ENCODE assay signal across 1 cellular context in the genomic region with DNA sequence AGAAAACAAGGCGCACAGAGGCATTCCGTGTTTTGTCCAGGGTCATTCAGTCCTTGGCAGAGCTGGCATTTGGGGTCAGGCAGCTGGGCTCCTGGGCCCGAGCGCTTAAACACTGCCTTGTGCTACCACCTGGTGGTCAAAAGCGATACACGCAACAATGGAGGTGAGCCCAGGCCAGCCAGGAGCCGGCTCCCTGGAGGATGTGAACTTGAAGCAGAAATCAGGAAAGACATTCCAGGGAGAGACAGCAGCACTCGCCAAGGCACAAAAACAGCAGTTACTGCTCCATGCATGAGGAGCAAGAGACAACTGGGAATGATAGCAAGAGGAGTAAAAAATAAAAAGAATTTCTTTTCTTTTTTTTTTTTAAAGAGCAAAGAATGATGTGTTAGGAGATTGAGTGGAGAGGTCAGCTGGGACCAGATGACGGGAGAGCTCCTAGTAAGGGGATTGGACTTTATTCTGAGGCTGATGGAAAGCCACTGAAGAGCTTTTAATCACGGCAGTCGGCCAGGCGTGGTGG.
TF ChIP-seq lines count a peak whose summit lies in the region.

No MANE protein-coding gene starts in this region.

TF ChIP-seq in HepG2, 621 proteins besides CTCF, POLR2A, EP300 and RAD21 (continued from another document and continues in another):
- TF ChIP-seq, protein P1, sequence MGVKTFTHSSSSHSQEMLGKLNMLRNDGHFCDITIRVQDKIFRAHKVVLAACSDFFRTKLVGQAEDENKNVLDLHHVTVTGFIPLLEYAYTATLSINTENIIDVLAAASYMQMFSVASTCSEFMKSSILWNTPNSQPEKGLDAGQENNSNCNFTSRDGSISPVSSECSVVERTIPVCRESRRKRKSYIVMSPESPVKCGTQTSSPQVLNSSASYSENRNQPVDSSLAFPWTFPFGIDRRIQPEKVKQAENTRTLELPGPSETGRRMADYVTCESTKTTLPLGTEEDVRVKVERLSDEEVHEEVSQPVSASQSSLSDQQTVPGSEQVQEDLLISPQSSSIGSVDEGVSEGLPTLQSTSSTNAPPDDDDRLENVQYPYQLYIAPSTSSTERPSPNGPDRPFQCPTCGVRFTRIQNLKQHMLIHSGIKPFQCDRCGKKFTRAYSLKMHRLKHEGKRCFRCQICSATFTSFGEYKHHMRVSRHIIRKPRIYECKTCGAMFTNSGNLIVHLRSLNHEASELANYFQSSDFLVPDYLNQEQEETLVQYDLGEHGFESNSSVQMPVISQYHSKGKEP (CRISPR knock-in tag; IDR thresholded peaks at IDR 0.05): no peak
- 0 out of 2 replicates have a peak, but pooled peaks have one; percentile 27 for TF ChIP-seq KMT2A (CRISPR knock-in tag; IDR thresholded peaks at IDR 0.05)
- TF ChIP-seq, protein P2, sequence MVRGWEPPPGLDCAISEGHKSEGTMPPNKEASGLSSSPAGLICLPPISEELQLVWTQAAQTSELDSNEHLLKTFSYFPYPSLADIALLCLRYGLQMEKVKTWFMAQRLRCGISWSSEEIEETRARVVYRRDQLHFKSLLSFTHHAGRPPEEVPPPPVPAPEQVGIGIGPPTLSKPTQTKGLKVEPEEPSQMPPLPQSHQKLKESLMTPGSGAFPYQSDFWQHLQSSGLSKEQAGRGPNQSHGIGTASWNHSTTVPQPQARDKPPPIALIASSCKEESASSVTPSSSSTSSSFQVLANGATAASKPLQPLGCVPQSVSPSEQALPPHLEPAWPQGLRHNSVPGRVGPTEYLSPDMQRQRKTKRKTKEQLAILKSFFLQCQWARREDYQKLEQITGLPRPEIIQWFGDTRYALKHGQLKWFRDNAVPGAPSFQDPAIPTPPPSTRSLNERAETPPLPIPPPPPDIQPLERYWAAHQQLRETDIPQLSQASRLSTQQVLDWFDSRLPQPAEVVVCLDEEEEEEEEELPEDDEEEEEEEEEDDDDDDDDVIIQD (CRISPR knock-in tag; IDR thresholded peaks at IDR 0.05; ENCODE audit: low read depth): peak; percentile 70
- peak; percentile 82; the same call in 1 of the 2 replicates for TF ChIP-seq SSRP1 (CRISPR knock-in tag; IDR thresholded peaks at IDR 0.05)
- TF ChIP-seq SNRNP70 (IDR thresholded peaks at IDR 0.05; ENCODE audit: low read depth, low read length): no peak
- TF ChIP-seq, protein P3, sequence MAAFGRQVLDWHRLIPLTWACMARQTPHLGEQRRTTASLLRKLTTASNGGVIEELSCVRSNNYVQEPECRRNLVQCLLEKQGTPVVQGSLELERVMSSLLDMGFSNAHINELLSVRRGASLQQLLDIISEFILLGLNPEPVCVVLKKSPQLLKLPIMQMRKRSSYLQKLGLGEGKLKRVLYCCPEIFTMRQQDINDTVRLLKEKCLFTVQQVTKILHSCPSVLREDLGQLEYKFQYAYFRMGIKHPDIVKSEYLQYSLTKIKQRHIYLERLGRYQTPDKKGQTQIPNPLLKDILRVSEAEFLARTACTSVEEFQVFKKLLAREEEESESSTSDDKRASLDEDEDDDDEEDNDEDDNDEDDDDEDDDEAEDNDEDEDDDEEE (CRISPR knock-in tag; IDR thresholded peaks at IDR 0.05): no peak
- TF ChIP-seq MIER3 (CRISPR knock-in tag; IDR thresholded peaks at IDR 0.05; ENCODE audit: borderline replicate concordance): peak; percentile 64; the same call in 1 of the 2 replicates
- TF ChIP-seq SAP130 (CRISPR knock-in tag; IDR thresholded peaks at IDR 0.05; ENCODE audit: low read depth): peak; percentile 58
- TF ChIP-seq, protein P4, sequence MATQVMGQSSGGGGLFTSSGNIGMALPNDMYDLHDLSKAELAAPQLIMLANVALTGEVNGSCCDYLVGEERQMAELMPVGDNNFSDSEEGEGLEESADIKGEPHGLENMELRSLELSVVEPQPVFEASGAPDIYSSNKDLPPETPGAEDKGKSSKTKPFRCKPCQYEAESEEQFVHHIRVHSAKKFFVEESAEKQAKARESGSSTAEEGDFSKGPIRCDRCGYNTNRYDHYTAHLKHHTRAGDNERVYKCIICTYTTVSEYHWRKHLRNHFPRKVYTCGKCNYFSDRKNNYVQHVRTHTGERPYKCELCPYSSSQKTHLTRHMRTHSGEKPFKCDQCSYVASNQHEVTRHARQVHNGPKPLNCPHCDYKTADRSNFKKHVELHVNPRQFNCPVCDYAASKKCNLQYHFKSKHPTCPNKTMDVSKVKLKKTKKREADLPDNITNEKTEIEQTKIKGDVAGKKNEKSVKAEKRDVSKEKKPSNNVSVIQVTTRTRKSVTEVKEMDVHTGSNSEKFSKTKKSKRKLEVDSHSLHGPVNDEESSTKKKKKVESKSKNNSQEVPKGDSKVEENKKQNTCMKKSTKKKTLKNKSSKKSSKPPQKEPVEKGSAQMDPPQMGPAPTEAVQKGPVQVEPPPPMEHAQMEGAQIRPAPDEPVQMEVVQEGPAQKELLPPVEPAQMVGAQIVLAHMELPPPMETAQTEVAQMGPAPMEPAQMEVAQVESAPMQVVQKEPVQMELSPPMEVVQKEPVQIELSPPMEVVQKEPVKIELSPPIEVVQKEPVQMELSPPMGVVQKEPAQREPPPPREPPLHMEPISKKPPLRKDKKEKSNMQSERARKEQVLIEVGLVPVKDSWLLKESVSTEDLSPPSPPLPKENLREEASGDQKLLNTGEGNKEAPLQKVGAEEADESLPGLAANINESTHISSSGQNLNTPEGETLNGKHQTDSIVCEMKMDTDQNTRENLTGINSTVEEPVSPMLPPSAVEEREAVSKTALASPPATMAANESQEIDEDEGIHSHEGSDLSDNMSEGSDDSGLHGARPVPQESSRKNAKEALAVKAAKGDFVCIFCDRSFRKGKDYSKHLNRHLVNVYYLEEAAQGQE (IDR thresholded peaks at IDR 0.05; ENCODE audit: borderline replicate concordance in 1 of 2, low read depth in 1 of 2, low read length in 2 of 2): no peak
- no peak for TF ChIP-seq CHD2 (IDR thresholded peaks at IDR 0.05; ENCODE audit: low read depth, low read length)
- TF ChIP-seq ISX (CRISPR knock-in tag; conservative IDR thresholded peaks at IDR 0.05): no peak
- no peak for TF ChIP-seq ZNF382 (CRISPR knock-in tag; IDR thresholded peaks at IDR 0.05; ENCODE audit: borderline replicate concordance)
- TF ChIP-seq GPN1 (CRISPR knock-in tag; IDR thresholded peaks at IDR 0.05; ENCODE audit: borderline replicate concordance): no peak
- TF ChIP-seq, protein P5, sequence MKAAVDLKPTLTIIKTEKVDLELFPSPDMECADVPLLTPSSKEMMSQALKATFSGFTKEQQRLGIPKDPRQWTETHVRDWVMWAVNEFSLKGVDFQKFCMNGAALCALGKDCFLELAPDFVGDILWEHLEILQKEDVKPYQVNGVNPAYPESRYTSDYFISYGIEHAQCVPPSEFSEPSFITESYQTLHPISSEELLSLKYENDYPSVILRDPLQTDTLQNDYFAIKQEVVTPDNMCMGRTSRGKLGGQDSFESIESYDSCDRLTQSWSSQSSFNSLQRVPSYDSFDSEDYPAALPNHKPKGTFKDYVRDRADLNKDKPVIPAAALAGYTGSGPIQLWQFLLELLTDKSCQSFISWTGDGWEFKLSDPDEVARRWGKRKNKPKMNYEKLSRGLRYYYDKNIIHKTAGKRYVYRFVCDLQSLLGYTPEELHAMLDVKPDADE (CRISPR knock-in tag; IDR thresholded peaks at IDR 0.05): no peak
- TF ChIP-seq, protein P6, sequence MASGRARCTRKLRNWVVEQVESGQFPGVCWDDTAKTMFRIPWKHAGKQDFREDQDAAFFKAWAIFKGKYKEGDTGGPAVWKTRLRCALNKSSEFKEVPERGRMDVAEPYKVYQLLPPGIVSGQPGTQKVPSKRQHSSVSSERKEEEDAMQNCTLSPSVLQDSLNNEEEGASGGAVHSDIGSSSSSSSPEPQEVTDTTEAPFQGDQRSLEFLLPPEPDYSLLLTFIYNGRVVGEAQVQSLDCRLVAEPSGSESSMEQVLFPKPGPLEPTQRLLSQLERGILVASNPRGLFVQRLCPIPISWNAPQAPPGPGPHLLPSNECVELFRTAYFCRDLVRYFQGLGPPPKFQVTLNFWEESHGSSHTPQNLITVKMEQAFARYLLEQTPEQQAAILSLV (CRISPR knock-in tag; IDR thresholded peaks at IDR 0.05; ENCODE audit: borderline replicate concordance): peak; percentile 60; the same call in 1 of the 2 replicates
- peak; percentile 92 for TF ChIP-seq XRCC5 (optimal IDR thresholded peaks at IDR 0.05; ENCODE audit: low read length)
- TF ChIP-seq ZNF230 (CRISPR knock-in tag; IDR thresholded peaks at IDR 0.05): 0 out of 2 replicates have a peak, but pooled peaks have one; percentile 37
- no peak for TF ChIP-seq ZNF777 (CRISPR knock-in tag; IDR thresholded peaks at IDR 0.05)
- TF ChIP-seq ZSCAN9 (CRISPR knock-in tag; IDR thresholded peaks at IDR 0.05; ENCODE audit: borderline replicate concordance): no peak
- peak; percentile 28; the same call in 1 of the 2 replicates for TF ChIP-seq ZFP41 (CRISPR knock-in tag; IDR thresholded peaks at IDR 0.05; ENCODE audit: borderline replicate concordance)
- no peak for TF ChIP-seq ZNF30 (CRISPR knock-in tag; IDR thresholded peaks at IDR 0.05)
- TF ChIP-seq, protein P7, sequence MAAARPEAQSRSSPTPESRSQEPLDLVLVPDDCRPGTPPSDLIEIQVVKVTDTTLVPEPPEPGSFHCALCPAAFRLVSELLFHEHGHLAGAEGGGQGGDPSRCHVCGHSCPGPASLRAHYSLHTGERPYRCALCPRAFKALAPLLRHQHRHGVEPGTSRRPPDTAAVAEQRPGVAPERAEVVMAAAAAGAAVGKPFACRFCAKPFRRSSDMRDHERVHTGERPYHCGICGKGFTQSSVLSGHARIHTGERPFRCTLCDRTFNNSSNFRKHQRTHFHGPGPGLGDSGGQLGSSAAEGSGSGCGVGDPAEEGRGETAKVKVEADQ (CRISPR knock-in tag; IDR thresholded peaks at IDR 0.05; ENCODE audit: borderline replicate concordance): no peak
- no peak for TF ChIP-seq SOX13 (IDR thresholded peaks at IDR 0.05)
- TF ChIP-seq SOX13 (CRISPR knock-in tag; conservative IDR thresholded peaks at IDR 0.05 in 1 of 2, IDR thresholded peaks at IDR 0.05 in 1 of 2): peak in 1 of 2 experiments; percentile 35; a peak in 1 of 4 replicates
- TF ChIP-seq, protein P8, sequence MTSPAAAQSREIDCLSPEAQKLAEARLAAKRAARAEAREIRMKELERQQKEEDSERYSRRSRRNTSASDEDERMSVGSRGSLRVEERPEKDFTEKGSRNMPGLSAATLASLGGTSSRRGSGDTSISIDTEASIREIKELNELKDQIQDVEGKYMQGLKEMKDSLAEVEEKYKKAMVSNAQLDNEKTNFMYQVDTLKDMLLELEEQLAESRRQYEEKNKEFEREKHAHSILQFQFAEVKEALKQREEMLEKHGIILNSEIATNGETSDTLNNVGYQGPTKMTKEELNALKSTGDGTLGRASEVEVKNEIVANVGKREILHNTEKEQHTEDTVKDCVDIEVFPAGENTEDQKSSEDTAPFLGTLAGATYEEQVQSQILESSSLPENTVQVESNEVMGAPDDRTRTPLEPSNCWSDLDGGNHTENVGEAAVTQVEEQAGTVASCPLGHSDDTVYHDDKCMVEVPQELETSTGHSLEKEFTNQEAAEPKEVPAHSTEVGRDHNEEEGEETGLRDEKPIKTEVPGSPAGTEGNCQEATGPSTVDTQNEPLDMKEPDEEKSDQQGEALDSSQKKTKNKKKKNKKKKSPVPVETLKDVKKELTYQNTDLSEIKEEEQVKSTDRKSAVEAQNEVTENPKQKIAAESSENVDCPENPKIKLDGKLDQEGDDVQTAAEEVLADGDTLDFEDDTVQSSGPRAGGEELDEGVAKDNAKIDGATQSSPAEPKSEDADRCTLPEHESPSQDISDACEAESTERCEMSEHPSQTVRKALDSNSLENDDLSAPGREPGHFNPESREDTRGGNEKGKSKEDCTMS (CRISPR knock-in tag; conservative IDR thresholded peaks at IDR 0.05): 0 out of 2 replicates have a peak, but pooled peaks have one; percentile 68
- no peak for TF ChIP-seq ZBTB3 (CRISPR knock-in tag; IDR thresholded peaks at IDR 0.05; ENCODE audit: borderline replicate concordance, low read depth)
- no peak for TF ChIP-seq FOXK2 (IDR thresholded peaks at IDR 0.05)
- peak; percentile 63; the same call in 1 of the 2 replicates for TF ChIP-seq PPARG (CRISPR knock-in tag; conservative IDR thresholded peaks at IDR 0.05)
- 0 out of 2 replicates have a peak, but pooled peaks have one; percentile 65 for TF ChIP-seq DNMT3B (CRISPR knock-in tag; conservative IDR thresholded peaks at IDR 0.05)
- TF ChIP-seq CENPX (CRISPR knock-in tag; IDR thresholded peaks at IDR 0.05): no peak
- TF ChIP-seq, protein P9, sequence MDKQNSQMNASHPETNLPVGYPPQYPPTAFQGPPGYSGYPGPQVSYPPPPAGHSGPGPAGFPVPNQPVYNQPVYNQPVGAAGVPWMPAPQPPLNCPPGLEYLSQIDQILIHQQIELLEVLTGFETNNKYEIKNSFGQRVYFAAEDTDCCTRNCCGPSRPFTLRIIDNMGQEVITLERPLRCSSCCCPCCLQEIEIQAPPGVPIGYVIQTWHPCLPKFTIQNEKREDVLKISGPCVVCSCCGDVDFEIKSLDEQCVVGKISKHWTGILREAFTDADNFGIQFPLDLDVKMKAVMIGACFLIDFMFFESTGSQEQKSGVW (CRISPR knock-in tag; IDR thresholded peaks at IDR 0.05; ENCODE audit: borderline replicate concordance): no peak
- no peak for TF ChIP-seq ZNF7 (CRISPR knock-in tag; IDR thresholded peaks at IDR 0.05)
- no peak for TF ChIP-seq NFIB (CRISPR knock-in tag; IDR thresholded peaks at IDR 0.05; ENCODE audit: borderline replicate concordance)
- no peak for TF ChIP-seq SOX6 (IDR thresholded peaks at IDR 0.05)
- peak; percentile 72 for TF ChIP-seq SOX6 (CRISPR knock-in tag; IDR thresholded peaks at IDR 0.05)
- peak; percentile 47; the same call in 1 of the 2 replicates for TF ChIP-seq ZBTB21 (CRISPR knock-in tag; IDR thresholded peaks at IDR 0.05)
- no peak for TF ChIP-seq ZNF207 (IDR thresholded peaks at IDR 0.05; ENCODE audit: borderline replicate concordance)
- peak; percentile 82 for TF ChIP-seq AHR (CRISPR knock-in tag; IDR thresholded peaks at IDR 0.05)
- 0 out of 2 replicates have a peak, but pooled peaks have one; percentile 51 for TF ChIP-seq GATAD1 (CRISPR knock-in tag; IDR thresholded peaks at IDR 0.05)
- TF ChIP-seq NKX3-1 (CRISPR knock-in tag; IDR thresholded peaks at IDR 0.05): no peak
- no peak for TF ChIP-seq ZNF660 (CRISPR knock-in tag; IDR thresholded peaks at IDR 0.05; ENCODE audit: borderline replicate concordance, low read depth)
- TF ChIP-seq TBX3 (IDR thresholded peaks at IDR 0.05; ENCODE audit: borderline replicate concordance): no peak
- no peak for TF ChIP-seq EEA1 (CRISPR knock-in tag; IDR thresholded peaks at IDR 0.05; ENCODE audit: borderline replicate concordance)
- no peak for TF ChIP-seq ZNF432 (CRISPR knock-in tag; IDR thresholded peaks at IDR 0.05; ENCODE audit: borderline replicate concordance)
- TF ChIP-seq MED8 (CRISPR knock-in tag; IDR thresholded peaks at IDR 0.05; ENCODE audit: insufficient replicate concordance): no peak
- TF ChIP-seq NR2F6 (IDR thresholded peaks at IDR 0.05): peak; percentile 49; the same call in 1 of the 2 replicates
- TF ChIP-seq NR2F6 (CRISPR knock-in tag; IDR thresholded peaks at IDR 0.05): peak; percentile 89
- peak; percentile 54; the same call in 1 of the 2 replicates for TF ChIP-seq ZNF205 (CRISPR knock-in tag; IDR thresholded peaks at IDR 0.05)
- TF ChIP-seq HOXA9 (CRISPR knock-in tag; IDR thresholded peaks at IDR 0.05; ENCODE audit: borderline replicate concordance): no peak
- TF ChIP-seq ZNF883 (CRISPR knock-in tag; IDR thresholded peaks at IDR 0.05; ENCODE audit: not compliant biosample characterization): no peak
- TF ChIP-seq SYNCRIP (IDR thresholded peaks at IDR 0.05; ENCODE audit: insufficient read depth, low read depth, low read length): no peak
- no peak for TF ChIP-seq ATRX (CRISPR knock-in tag; IDR thresholded peaks at IDR 0.05; ENCODE audit: borderline replicate concordance)
- TF ChIP-seq ARID2 (CRISPR knock-in tag; IDR thresholded peaks at IDR 0.05; ENCODE audit: borderline replicate concordance): no peak
